In the genomic region with DNA sequence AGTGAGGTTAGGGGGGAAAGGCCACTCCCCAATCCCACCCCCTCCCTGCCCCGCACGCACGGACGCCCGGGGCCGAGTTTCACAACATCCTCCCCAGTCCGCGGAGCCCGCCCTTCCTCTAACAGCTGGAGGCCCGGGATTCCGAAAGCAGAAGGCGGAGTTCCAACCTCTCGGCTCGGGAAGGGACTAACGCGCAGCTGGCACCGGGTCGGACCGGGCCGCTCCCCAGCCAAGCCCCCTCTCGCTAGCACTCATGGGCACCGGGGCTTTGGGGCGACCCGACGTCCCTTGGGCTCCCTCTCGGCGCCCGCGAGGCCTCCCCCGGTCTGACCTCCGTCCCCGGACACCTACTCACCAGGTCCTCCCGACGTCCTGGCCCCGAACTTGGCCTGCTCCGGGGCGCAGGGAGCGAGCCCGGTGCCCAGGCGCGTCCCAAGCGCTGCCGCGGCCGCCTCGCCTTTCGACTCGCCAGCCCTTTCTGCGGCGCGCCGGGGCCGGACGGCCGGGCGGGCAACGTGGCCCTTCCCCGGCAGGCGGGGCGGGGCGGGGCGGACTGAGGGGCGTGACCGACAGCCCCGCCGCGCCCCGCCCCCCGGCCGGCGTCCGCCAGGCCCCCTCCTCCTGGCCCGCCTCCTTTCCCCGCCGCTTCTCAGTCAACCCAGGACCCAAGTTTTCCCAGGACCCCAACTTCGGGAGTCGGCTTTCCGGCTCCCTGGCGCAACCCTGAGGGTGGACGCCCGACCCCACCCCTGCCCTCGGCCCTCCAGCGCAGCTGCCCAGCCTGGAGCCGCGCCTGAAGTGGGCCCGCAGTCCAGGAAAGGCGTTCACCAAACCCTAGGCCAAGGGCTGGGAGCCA, we compare ENCODE assay signal across 8 cellular contexts. TPM values are rescaled to one million over a fixed set of nuclear protein-coding genes. Genes with fewer than 3 reads are reported as not detected.
A peak's percentile ranks its signal among the peaks of the same experiment; 100 is the strongest.
DNase-seq lines count a peak whose midpoint lies in the region; ATAC-seq lines count a peak whose summit lies in the region.

A gene (minus strand): TSS at position 482 of the 856 bp plus-strand sequence. CDS start 9,835 bp downstream, outside the sequence.

- peaks cover 82% of the 10 kb centered on the region for H3K4me1 Mint-ChIP-seq in activated CD4-positive, alpha-beta memory T cell treated with anti-CD3 and anti-CD28 coated beads, Interleukin-2, amount 10 ng/mL, durations not matched to agents 7 days and 5 days

- peak; percentile 54 to 60 for DNase-seq in NCI-H2081 (lab: John Stamatoyannopoulos, UW)
- DNase-seq in NCI-H2081 treated with DMSO at 0.1 percent for 48 hours (lab: John Stamatoyannopoulos, UW), result no peak
- peak; percentile 17 for DNase-seq in NCI-H446 treated with DMSO at 0.1 percent for 48 hours (lab: John Stamatoyannopoulos, UW)
- DNase-seq in activated CD4-positive, alpha-beta memory T cell treated with anti-CD3 and anti-CD28 coated beads, Interleukin-2, amount 10 ng/mL, durations not matched to agents 7 days and 5 days, result peak; percentile 79
- DNase-seq in effector CD4-positive, alpha-beta T cell, result peak; percentile 67
- DNase-seq in medulla oblongata (ENCODE audit: extremely low spot score), result peak; percentile 78
- peak; percentile 67 for DNase-seq in stimulated activated CD8-positive, alpha-beta memory T cell treated with anti-CD3 and anti-CD28 coated beads, Interleukin-12 subunit alpha, Interleukin-12 subunit beta, amount 100 ng/mL, for 1 hour (ENCODE audit: low read depth)

- H3K4me3 Mint-ChIP-seq in activated CD4-positive, alpha-beta memory T cell treated with anti-CD3 and anti-CD28 coated beads, Interleukin-2, amount 10 ng/mL, durations not matched to agents 7 days and 5 days, result peak within 1 kb of the TSS; percentile 92

- ATAC-seq in HG02970 (IDR thresholded peaks at IDR 0.05; ENCODE audit: low FRiP score, unreplicated experiment), result peak; percentile 46

- POLR2A ChIA-PET in activated CD4-positive, alpha-beta memory T cell treated with anti-CD3 and anti-CD28 coated beads, Interleukin-2, amount 10 ng/mL, durations not matched to agents 7 days and 5 days (lab: Charles Lee), result interaction anchor here (0.9 to 15.2 kb wide), 17 partner anchors 8 to 459 kb away, joined by 3 to 404 read pairs (median 5); a partner anchor contains a TSS

- CTCF ChIA-PET in activated CD4-positive, alpha-beta memory T cell treated with anti-CD3 and anti-CD28 coated beads, Interleukin-2, amount 10 ng/mL, durations not matched to agents 7 days and 5 days (lab: Charles Lee), result interaction anchor here (0.8 to 4.6 kb wide), 7 partner anchors 8 to 71 kb away, joined by 3 to 31 read pairs (median 3); no protein-coding TSS in a partner anchor

- peak within 1 kb of the TSS; percentile 97 for H3K27ac Mint-ChIP-seq in activated CD4-positive, alpha-beta memory T cell treated with anti-CD3 and anti-CD28 coated beads, Interleukin-2, amount 10 ng/mL, durations not matched to agents 7 days and 5 days

- no peaks in the 10 kb centered on the region for H3K27me3 Mint-ChIP-seq in activated CD4-positive, alpha-beta memory T cell treated with anti-CD3 and anti-CD28 coated beads, Interleukin-2, amount 10 ng/mL, durations not matched to agents 7 days and 5 days

- peaks cover 83% of the 10 kb centered on the region for H3K36me3 Mint-ChIP-seq in activated CD4-positive, alpha-beta memory T cell treated with anti-CD3 and anti-CD28 coated beads, Interleukin-2, amount 10 ng/mL, durations not matched to agents 7 days and 5 days (ENCODE audit: low read depth)

- H3K9me3 Mint-ChIP-seq in activated CD4-positive, alpha-beta memory T cell treated with anti-CD3 and anti-CD28 coated beads, Interleukin-2, amount 10 ng/mL, durations not matched to agents 7 days and 5 days, result no peaks in the 10 kb centered on the region

RNA-seq across cellular contexts. Expression of the gene that starts here (rescaled TPM):
- 100 to 1,000 TPM; 184 to 185 TPM for total RNA-seq in activated CD4-positive, alpha-beta memory T cell treated with anti-CD3 and anti-CD28 coated beads, Interleukin-2, amount 10 ng/mL, durations not matched to agents 7 days and 5 days
